Comparison of ENCODE assay signal across 8 cellular contexts in genomic region chr4:87093443-87094123, GRCh38.
DNase-seq lines count a peak whose midpoint lies in the region; ATAC-seq, FAIRE-seq and TF ChIP-seq lines count a peak whose summit lies in the region.

No MANE protein-coding gene starts in this region.

- H3K4me3 Mint-ChIP-seq in activated naive CD4-positive, alpha-beta T cell treated with anti-CD3 and anti-CD28 coated beads, Interleukin-2, amount 10 ng/mL, durations not matched to agents 7 days and 5 days, result no peak overlapping the region

- H3K27ac ChIP-seq in OCI-LY1 (ENCODE audit: low read depth, low read length, poor library complexity, severe bottlenecking), result no peak overlapping the region

- H3K4me3 ChIP-seq in OCI-LY1 (ENCODE audit: low read depth, low read length, poor library complexity, severe bottlenecking), result no peak overlapping the region

- no peaks in the 10 kb centered on the region for H4K20me1 ChIP-seq in OCI-LY1 (ENCODE audit: insufficient read depth, low read length)

- H3K27me3 Mint-ChIP-seq in activated naive CD4-positive, alpha-beta T cell treated with anti-CD3 and anti-CD28 coated beads, Interleukin-2, amount 10 ng/mL, durations not matched to agents 7 days and 5 days, result no peaks in the 10 kb centered on the region

- peak; percentile 56 for DNase-seq in activated naive CD4-positive, alpha-beta T cell treated with anti-CD3 and anti-CD28 coated beads, Interleukin-2, amount 10 ng/mL, durations not matched to agents 7 days and 5 days
- no peak for DNase-seq in Right ventricle myocardium superior
- peak; percentile 69 for DNase-seq in retina
- no peak for DNase-seq in posterior vena cava (ENCODE audit: low spot score)

- H3K9me3 Mint-ChIP-seq in activated naive CD4-positive, alpha-beta T cell treated with anti-CD3 and anti-CD28 coated beads, Interleukin-2, amount 10 ng/mL, durations not matched to agents 7 days and 5 days, result no peaks in the 10 kb centered on the region

- H3K4me1 ChIP-seq in OCI-LY1 (ENCODE audit: insufficient read depth, low read length, severe bottlenecking), result peaks cover 12% of the 10 kb centered on the region

- no peak overlapping the region for H3K4me2 ChIP-seq in OCI-LY1 (ENCODE audit: low read length)

- peak overlapping the region; percentile 21 for H3K27ac Mint-ChIP-seq in activated naive CD4-positive, alpha-beta T cell treated with anti-CD3 and anti-CD28 coated beads, Interleukin-2, amount 10 ng/mL, durations not matched to agents 7 days and 5 days

- peak; percentile 79 for TF ChIP-seq CTCF in OCI-LY1 (IDR thresholded peaks at IDR 0.05; ENCODE audit: low read length)

- H3K36me3 ChIP-seq in OCI-LY1 (ENCODE audit: insufficient read depth, low read length), result no peaks in the 10 kb centered on the region

- intact Hi-C loops in Right ventricle myocardium superior (cut with DNase I) (loop anchor here (2.0 to 5.0 kb wide), 2 partner anchors 86 to 171 kb away; no protein-coding TSS in a partner anchor), posterior vena cava (cut with DNase I) (loop anchor here (2.0 to 10.0 kb wide), 3 partner anchors 87 to 171 kb away; no protein-coding TSS in a partner anchor)

- H3F3A ChIP-seq in OCI-LY1 (ENCODE audit: insufficient read depth, low read length), result no peaks in the 10 kb centered on the region; the same call in 1 of the 2 replicates

- peaks cover 19% of the 10 kb centered on the region for H3K4me1 Mint-ChIP-seq in activated naive CD4-positive, alpha-beta T cell treated with anti-CD3 and anti-CD28 coated beads, Interleukin-2, amount 10 ng/mL, durations not matched to agents 7 days and 5 days

- peak; percentile 55 for FAIRE-seq in G401.6 (lab: Jason Lieb, UNC)

- no peaks in the 10 kb centered on the region for H3K27me3 ChIP-seq in OCI-LY1 (ENCODE audit: insufficient read depth, low read length)

- CTCF ChIA-PET in activated naive CD4-positive, alpha-beta T cell treated with anti-CD3 and anti-CD28 coated beads, Interleukin-2, amount 10 ng/mL, durations not matched to agents 7 days and 5 days (lab: Charles Lee), result interaction anchor here (0.6 to 5.8 kb wide), 14 partner anchors 9 to 184 kb away, joined by 3 to 129 read pairs (median 5); partner anchors contain the start of gene AFF1

- H3K9ac ChIP-seq in OCI-LY1 (ENCODE audit: low read length), result no peak overlapping the region

- no peak overlapping the region for H2AFZ ChIP-seq in OCI-LY1 (ENCODE audit: low read length)

- ATAC-seq in GM21423 (IDR thresholded peaks at IDR 0.05; ENCODE audit: unreplicated experiment), result peak; percentile 84
- ATAC-seq in HG03575 (IDR thresholded peaks at IDR 0.05; ENCODE audit: extremely low read depth, insufficient number of reproducible peaks, low FRiP score, unreplicated experiment), result peak; percentile 57
- ATAC-seq in Right ventricle myocardium superior (ENCODE audit: poor library complexity), result peak; percentile 82

- no peaks in the 10 kb centered on the region for H3K9me3 ChIP-seq in OCI-LY1 (ENCODE audit: low read length)

- peaks cover 33% of the 10 kb centered on the region for H3K36me3 Mint-ChIP-seq in activated naive CD4-positive, alpha-beta T cell treated with anti-CD3 and anti-CD28 coated beads, Interleukin-2, amount 10 ng/mL, durations not matched to agents 7 days and 5 days

- H3K79me2 ChIP-seq in OCI-LY1 (ENCODE audit: insufficient read depth, low read length), result no peaks in the 10 kb centered on the region

- H3K9me2 ChIP-seq in OCI-LY1 (ENCODE audit: low read depth, low read length), result no peaks in the 10 kb centered on the region

Comparison
In these comparisons a context has a peak if more than half of its experiments do, and no peak if none do; other contexts are left out.
1. DNase-seq: peak in activated naive CD4-positive, alpha-beta T cell treated with anti-CD3 and anti-CD28 coated beads, Interleukin-2, amount 10 ng/mL, durations not matched to agents 7 days and 5 days (single experiment) and retina (single experiment); none in Right ventricle myocardium superior (single experiment) and posterior vena cava (single experiment).
2. Peak in every context shown above with its lines, with median percentiles within 50 percentile points of each other: ATAC-seq.